In the genomic region with DNA sequence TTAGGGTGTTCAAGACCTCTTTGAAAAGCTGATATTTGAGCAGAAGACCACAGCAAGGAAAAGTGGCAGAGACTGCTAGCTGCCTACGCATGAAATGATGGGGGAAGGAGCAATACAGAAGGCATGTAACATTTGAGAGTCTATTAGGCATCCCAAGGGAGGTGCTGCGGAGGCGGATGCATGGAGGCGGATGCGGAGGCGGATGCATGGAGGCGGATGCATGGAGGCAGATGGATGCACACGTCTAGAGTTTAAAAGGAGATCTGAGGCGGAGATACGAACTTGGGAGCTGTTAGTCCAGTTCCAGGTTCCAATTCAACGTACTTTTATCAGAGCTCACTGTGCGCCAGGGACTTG, we compare ENCODE assay signal across 8 cellular contexts. TPM values are rescaled to one million over a fixed set of nuclear protein-coding genes. Genes with fewer than 3 reads are reported as not detected.
A peak's percentile ranks its signal among the peaks of the same experiment; 100 is the strongest.
DNase-seq lines count a peak whose midpoint lies in the region; ATAC-seq and TF ChIP-seq lines count a peak whose summit lies in the region.

No MANE protein-coding gene starts in this region.

- H3K27me3 Mint-ChIP-seq in endodermal cell (ENCODE audit: insufficient read depth): peaks cover 6% of the 10 kb centered on the region

- 3 to 7% methylated on average over 12 of the region's 12 CpGs for WGBS in endodermal cell (ENCODE audit: insufficient coverage in 1 of 2, insufficient read length in 1 of 2), 2 experiments
- WGBS in thyroid gland, 2 donors: 1 to 2% methylated on average over 12 of the region's 12 CpGs

- H3K4me3 ChIP-seq in MG63 (peak overlapping the region; percentile 98), endodermal cell (ENCODE audit: low read length) (peak overlapping the region; percentile 98), mucosa of descending colon (peak overlapping the region; percentile 60), thyroid gland (replicated peaks in 1 of 3) (peak overlapping the region; percentile 44 to 89 (median 58))

- H3K27me3 ChIP-seq in MG63: no peaks in the 10 kb centered on the region
- no peaks in the 10 kb centered on the region for H3K27me3 ChIP-seq in endodermal cell (ENCODE audit: control insufficient read depth, insufficient read depth, low read length, poor library complexity, severe bottlenecking)
- no peaks in the 10 kb centered on the region for H3K27me3 ChIP-seq in thyroid gland

- DNase-seq in COR-L47 (lab: John Stamatoyannopoulos, UW) (peak; percentile 44), MG63 (peak; percentile 51), T1000 (lab: John Stamatoyannopoulos, UW) (peak; percentile 46), endodermal cell (peak; percentile 85), mucosa of descending colon (peak; percentile 62 to 73 (median 64)), thyroid gland (peak; percentile 13 to 27), activated gamma-delta T cell treated with Interleukin-2 at 50 U/mL for 16 hours (no peak)

- peak; percentile 13 for ATAC-seq in GM21381 (IDR thresholded peaks at IDR 0.05; ENCODE audit: unreplicated experiment)
- ATAC-seq in mucosa of descending colon: peak; percentile 42

- intact Hi-C loops in mucosa of descending colon (cut with DNase I, micrococcal nuclease): no loop called here
- intact Hi-C loops in thyroid gland (cut with DNase I): loop anchor here (5.0 to 10.0 kb wide), 2 partner anchors 248 to 270 kb away; no protein-coding TSS in a partner anchor

- peak overlapping the region; percentile 82 for H3K4me3 Mint-ChIP-seq in endodermal cell

- peak overlapping the region; percentile 98 for H3K27ac Mint-ChIP-seq in endodermal cell

- TF ChIP-seq POLR2A in thyroid gland (IDR thresholded peaks at IDR 0.05): no peak

- H3K4me1 ChIP-seq in endodermal cell (ENCODE audit: control insufficient read depth, insufficient read depth, low read length): no peaks in the 10 kb centered on the region
- peaks cover 25% of the 10 kb centered on the region for H3K4me1 ChIP-seq in mucosa of descending colon (ENCODE audit: low read depth)
- peaks cover 6 to 9% of the 10 kb centered on the region in 2 donors for H3K4me1 ChIP-seq in thyroid gland

- H3K9me3 ChIP-seq in MG63: no peaks in the 10 kb centered on the region
- H3K9me3 ChIP-seq in endodermal cell (ENCODE audit: control insufficient read depth, low read length): no peaks in the 10 kb centered on the region
- H3K9me3 ChIP-seq in mucosa of descending colon: no peaks in the 10 kb centered on the region
- H3K9me3 ChIP-seq in thyroid gland: no peaks in the 10 kb centered on the region

- peak overlapping the region; percentile 91 for H3K9ac ChIP-seq in endodermal cell (ENCODE audit: extremely low read depth, low read length, poor library complexity, severe bottlenecking)

- TF ChIP-seq CTCF in endodermal cell (conservative IDR thresholded peaks at IDR 0.05) (no peak), mucosa of descending colon (IDR thresholded peaks at IDR 0.05) (no peak), thyroid gland (IDR thresholded peaks at IDR 0.05) (no peak)

- H3K36me3 Mint-ChIP-seq in endodermal cell (ENCODE audit: low read depth): peaks cover 16% of the 10 kb centered on the region

- H3K27ac ChIP-seq in endodermal cell (ENCODE audit: low read depth, low read length): peak overlapping the region; percentile 98
- H3K27ac ChIP-seq in thyroid gland: peak overlapping the region; percentile 23 to 89 (median 86)

- H3K4me1 Mint-ChIP-seq in endodermal cell: peaks cover 10% of the 10 kb centered on the region

- no peaks in the 10 kb centered on the region for H3K9me3 Mint-ChIP-seq in endodermal cell

- peaks cover 23% of the 10 kb centered on the region for H3K36me3 ChIP-seq in MG63
- H3K36me3 ChIP-seq in endodermal cell (ENCODE audit: control insufficient read depth, insufficient read depth, low read length): peaks cover 18% of the 10 kb centered on the region
- H3K36me3 ChIP-seq in mucosa of descending colon (ENCODE audit: low read depth): no peaks in the 10 kb centered on the region
- H3K36me3 ChIP-seq in thyroid gland: no peaks in the 10 kb centered on the region

RNA-seq across cellular contexts. Expression of gene DDX20, which starts 0.8 kb away (rescaled TPM):
- total RNA-seq in MG63 (2014; rRNA removed; shearing (Covaris generic); ENCODE audit: low replicate concordance): 22.4 and 31.0 TPM in 2 replicates
- total RNA-seq in endodermal cell: 10 to 100 TPM; 19.4 to 19.8 TPM
- polyA plus RNA-seq in endodermal cell (2013, experiment 1 of 2): 18.2 TPM
- 16.6 TPM for polyA plus RNA-seq in endodermal cell (2013, experiment 2 of 2)
- total RNA-seq in mucosa of descending colon: 10 to 100 TPM in 1 of 3 donors, 1 to 10 TPM in 2; 7.7 to 12.4 (median 8.6) TPM
- 10 to 100 TPM; 15.7 to 32.6 (median 20.8) TPM for total RNA-seq in thyroid gland

RNA-seq across cellular contexts. Expression of gene INKA2, which starts 15.7 kb away (rescaled TPM):
- total RNA-seq in MG63 (2014; rRNA removed; shearing (Covaris generic); ENCODE audit: low replicate concordance): 1.1 TPM in 2 replicates
- total RNA-seq in endodermal cell (1 to 10 TPM; 1.4 to 1.9 TPM), mucosa of descending colon (1 to 10 TPM; 2.3 to 9.8 (median 2.5) TPM), thyroid gland (1 to 10 TPM; 4.0 to 5.8 (median 4.4) TPM)
- polyA plus RNA-seq in endodermal cell (2013, experiment 1 of 2): 3.3 TPM
- polyA plus RNA-seq in endodermal cell (2013, experiment 2 of 2): 3.4 TPM
